26 cellular contexts compared by ENCODE assay signal in genomic region chr2:222169346-222169745, GRCh38.
DNase-seq lines count a peak whose midpoint lies in the region; TF ChIP-seq lines count a peak whose summit lies in the region.
"Had no signal": no experiment of that assay in that cellular context is flagged by ENCODE, and none has a peak within 500 bp of the region (broad histone marks: within the 10 kb centered on the region; RNA-seq: fewer than 3 reads in every experiment).

No MANE protein-coding gene starts in this region.

- in situ Hi-C loops in brain microvascular endothelial cell (cut with HindIII; ENCODE audit: low pct_ligation_motif_present, low sequenced_read_pairs) = no loop called here

- POLR2A ChIA-PET in BJ (lab: Charles Lee) = no interaction called here

- DNase-seq in BJ (ENCODE audit: low read depth) (peak; percentile 19), M059J (ENCODE audit: low read depth) (peak; percentile 80), choroid plexus epithelial cell (ENCODE audit: low read depth) (peak; percentile 2), retinal pigment epithelial cell (ENCODE audit: low read depth) (peak; percentile 95), brain microvascular endothelial cell (no peak)
- no peak for DNase-seq in activated T-cell treated with anti-CD3 and anti-CD28 coated beads, Interleukin-2, amount 50 U/mL, for 48 hours
- DNase-seq in effector CD8-positive, alpha-beta T cell (lab: John Stamatoyannopoulos, UW) = no peak
- DNase-seq: activated CD4-positive, alpha-beta T cell treated with anti-CD3 and anti-CD28 coated beads, Interleukin-2, amount 10 ng/mL, durations not matched to agents 7 days and 5 days; CD8-positive, alpha-beta T cell; cerebellar nuclear complex; DMS153; GDM1; GOT3; head of caudate nucleus; MV-4-11; NCI-H526 treated with DMSO at 0.1 percent for 48 hours; nephron progenitor cell; ovary; right cardiac atrium; RPMI8226; stimulated activated CD4-positive, alpha-beta T cell treated with anti-CD3 and anti-CD28 coated beads, Interleukin-4, amount 100 ng/mL, for 4 hours; stimulated activated naive CD4-positive, alpha-beta T cell; uterus; WERI-Rb-1 had no signal

- H3K4me3 ChIP-seq in BJ (ENCODE audit: low read depth, low read length) = no peak overlapping the region
- H3K4me3 ChIP-seq in choroid plexus epithelial cell (ENCODE audit: low read depth, low read length) = no peak overlapping the region
- no peak overlapping the region for H3K4me3 ChIP-seq in retinal pigment epithelial cell (ENCODE audit: low read length)
- no peak overlapping the region for H3K4me3 ChIP-seq in brain microvascular endothelial cell (ENCODE audit: low read depth, low read length)
- H3K4me3 ChIP-seq: ascending aorta, ovary, uterus had no signal

- H3K36me3 ChIP-seq in BJ (ENCODE audit: control insufficient read depth, insufficient read depth, low read length) (no peaks in the 10 kb centered on the region), brain microvascular endothelial cell (replicated peaks) (no peaks in the 10 kb centered on the region)
- H3K36me3 ChIP-seq: ascending aorta, ovary, uterus, WERI-Rb-1 had no signal

- CTCF ChIA-PET in BJ (lab: Yijun Ruan, JAX) = no interaction called here

- TF ChIP-seq CTCF in BJ (IDR thresholded peaks at IDR 0.05; ENCODE audit: insufficient read depth, low read depth, low read length) (no peak), choroid plexus epithelial cell (conservative IDR thresholded peaks at IDR 0.05; ENCODE audit: low read depth, low read length) (no peak), retinal pigment epithelial cell (conservative IDR thresholded peaks at IDR 0.05; ENCODE audit: low read depth, low read length) (no peak), brain microvascular endothelial cell (IDR thresholded peaks at IDR 0.05; ENCODE audit: low read depth, low read length, missing control alignments) (no peak)

- H3K27ac ChIP-seq in brain microvascular endothelial cell = no peak overlapping the region
- H3K27ac ChIP-seq: ascending aorta, KMS-11, ovary, uterus, WERI-Rb-1 had no signal

- no peaks in the 10 kb centered on the region for H3K27me3 ChIP-seq in BJ (ENCODE audit: control insufficient read depth, insufficient read depth, low read length)
- H3K27me3 ChIP-seq in brain microvascular endothelial cell (replicated peaks) = no peaks in the 10 kb centered on the region
- H3K27me3 ChIP-seq: ascending aorta, ovary had no signal

Comparison
In these comparisons a context has a peak if more than half of its experiments do, and no peak if none do; other contexts are left out.
1. DNase-seq: peak in BJ (single experiment), M059J (single experiment), choroid plexus epithelial cell (single experiment) and retinal pigment epithelial cell (single experiment); none in brain microvascular endothelial cell (single experiment), activated T-cell treated with anti-CD3 and anti-CD28 coated beads, Interleukin-2, amount 50 U/mL, for 48 hours (0 of 2) and effector CD8-positive, alpha-beta T cell (single experiment).